1 cellular context compared by ENCODE assay signal in genomic region chr11:58578635-58579191, GRCh38.
TF ChIP-seq lines count a peak whose summit lies in the region.

A gene with protein sequence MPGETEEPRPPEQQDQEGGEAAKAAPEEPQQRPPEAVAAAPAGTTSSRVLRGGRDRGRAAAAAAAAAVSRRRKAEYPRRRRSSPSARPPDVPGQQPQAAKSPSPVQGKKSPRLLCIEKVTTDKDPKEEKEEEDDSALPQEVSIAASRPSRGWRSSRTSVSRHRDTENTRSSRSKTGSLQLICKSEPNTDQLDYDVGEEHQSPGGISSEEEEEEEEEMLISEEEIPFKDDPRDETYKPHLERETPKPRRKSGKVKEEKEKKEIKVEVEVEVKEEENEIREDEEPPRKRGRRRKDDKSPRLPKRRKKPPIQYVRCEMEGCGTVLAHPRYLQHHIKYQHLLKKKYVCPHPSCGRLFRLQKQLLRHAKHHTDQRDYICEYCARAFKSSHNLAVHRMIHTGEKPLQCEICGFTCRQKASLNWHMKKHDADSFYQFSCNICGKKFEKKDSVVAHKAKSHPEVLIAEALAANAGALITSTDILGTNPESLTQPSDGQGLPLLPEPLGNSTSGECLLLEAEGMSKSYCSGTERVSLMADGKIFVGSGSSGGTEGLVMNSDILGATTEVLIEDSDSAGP (plus strand): TSS chr11:58579063. CDS start chr11:58579282, 219 bp downstream.

TF ChIP-seq in HEK293, 187 proteins besides CTCF, POLR2A, EP300 and RAD21 (continued from another document):
- TF ChIP-seq, protein P1, sequence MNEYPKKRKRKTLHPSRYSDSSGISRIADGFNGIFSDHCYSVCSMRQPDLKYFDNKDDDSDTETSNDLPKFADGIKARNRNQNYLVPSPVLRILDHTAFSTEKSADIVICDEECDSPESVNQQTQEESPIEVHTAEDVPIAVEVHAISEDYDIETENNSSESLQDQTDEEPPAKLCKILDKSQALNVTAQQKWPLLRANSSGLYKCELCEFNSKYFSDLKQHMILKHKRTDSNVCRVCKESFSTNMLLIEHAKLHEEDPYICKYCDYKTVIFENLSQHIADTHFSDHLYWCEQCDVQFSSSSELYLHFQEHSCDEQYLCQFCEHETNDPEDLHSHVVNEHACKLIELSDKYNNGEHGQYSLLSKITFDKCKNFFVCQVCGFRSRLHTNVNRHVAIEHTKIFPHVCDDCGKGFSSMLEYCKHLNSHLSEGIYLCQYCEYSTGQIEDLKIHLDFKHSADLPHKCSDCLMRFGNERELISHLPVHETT (tag by site-specific recombination; IDR thresholded peaks at IDR 0.05), result peak; percentile 29; the same call in 1 of the 2 replicates
- peak; percentile 78 for TF ChIP-seq SP2 (tag by site-specific recombination; IDR thresholded peaks at IDR 0.05)
- no peak for TF ChIP-seq ZNF660 (tag by site-specific recombination; IDR thresholded peaks at IDR 0.05)
- TF ChIP-seq, protein P2, sequence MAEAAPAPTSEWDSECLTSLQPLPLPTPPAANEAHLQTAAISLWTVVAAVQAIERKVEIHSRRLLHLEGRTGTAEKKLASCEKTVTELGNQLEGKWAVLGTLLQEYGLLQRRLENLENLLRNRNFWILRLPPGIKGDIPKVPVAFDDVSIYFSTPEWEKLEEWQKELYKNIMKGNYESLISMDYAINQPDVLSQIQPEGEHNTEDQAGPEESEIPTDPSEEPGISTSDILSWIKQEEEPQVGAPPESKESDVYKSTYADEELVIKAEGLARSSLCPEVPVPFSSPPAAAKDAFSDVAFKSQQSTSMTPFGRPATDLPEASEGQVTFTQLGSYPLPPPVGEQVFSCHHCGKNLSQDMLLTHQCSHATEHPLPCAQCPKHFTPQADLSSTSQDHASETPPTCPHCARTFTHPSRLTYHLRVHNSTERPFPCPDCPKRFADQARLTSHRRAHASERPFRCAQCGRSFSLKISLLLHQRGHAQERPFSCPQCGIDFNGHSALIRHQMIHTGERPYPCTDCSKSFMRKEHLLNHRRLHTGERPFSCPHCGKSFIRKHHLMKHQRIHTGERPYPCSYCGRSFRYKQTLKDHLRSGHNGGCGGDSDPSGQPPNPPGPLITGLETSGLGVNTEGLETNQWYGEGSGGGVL (tag by site-specific recombination; IDR thresholded peaks at IDR 0.05), result peak; percentile 71
- TF ChIP-seq ZBTB48 (tag by site-specific recombination; IDR thresholded peaks at IDR 0.05), result peak; percentile 40; the same call in 1 of the 2 replicates
- no peak for TF ChIP-seq YY1 (tag by site-specific recombination; IDR thresholded peaks at IDR 0.05)
- TF ChIP-seq ZNF843 (tag by site-specific recombination; IDR thresholded peaks at IDR 0.05), result peak; percentile 40; the same call in 1 of the 2 replicates
- 0 out of 2 replicates have a peak, but pooled peaks have one; percentile 7 for TF ChIP-seq PRDM4 (tag by site-specific recombination; IDR thresholded peaks at IDR 0.05)
- TF ChIP-seq, protein P3, sequence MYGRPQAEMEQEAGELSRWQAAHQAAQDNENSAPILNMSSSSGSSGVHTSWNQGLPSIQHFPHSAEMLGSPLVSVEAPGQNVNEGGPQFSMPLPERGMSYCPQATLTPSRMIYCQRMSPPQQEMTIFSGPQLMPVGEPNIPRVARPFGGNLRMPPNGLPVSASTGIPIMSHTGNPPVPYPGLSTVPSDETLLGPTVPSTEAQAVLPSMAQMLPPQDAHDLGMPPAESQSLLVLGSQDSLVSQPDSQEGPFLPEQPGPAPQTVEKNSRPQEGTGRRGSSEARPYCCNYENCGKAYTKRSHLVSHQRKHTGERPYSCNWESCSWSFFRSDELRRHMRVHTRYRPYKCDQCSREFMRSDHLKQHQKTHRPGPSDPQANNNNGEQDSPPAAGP (tag by site-specific recombination; IDR thresholded peaks at IDR 0.05), result peak; percentile 23; the same call in 1 of the 2 replicates
- TF ChIP-seq IKZF3 (tag by site-specific recombination; IDR thresholded peaks at IDR 0.05), result no peak
- TF ChIP-seq ZFP37 (tag by site-specific recombination; IDR thresholded peaks at IDR 0.05), result peak; percentile 53; the same call in 1 of the 2 replicates
